ENCODE assay signal across 1 cellular context in the genomic region with DNA sequence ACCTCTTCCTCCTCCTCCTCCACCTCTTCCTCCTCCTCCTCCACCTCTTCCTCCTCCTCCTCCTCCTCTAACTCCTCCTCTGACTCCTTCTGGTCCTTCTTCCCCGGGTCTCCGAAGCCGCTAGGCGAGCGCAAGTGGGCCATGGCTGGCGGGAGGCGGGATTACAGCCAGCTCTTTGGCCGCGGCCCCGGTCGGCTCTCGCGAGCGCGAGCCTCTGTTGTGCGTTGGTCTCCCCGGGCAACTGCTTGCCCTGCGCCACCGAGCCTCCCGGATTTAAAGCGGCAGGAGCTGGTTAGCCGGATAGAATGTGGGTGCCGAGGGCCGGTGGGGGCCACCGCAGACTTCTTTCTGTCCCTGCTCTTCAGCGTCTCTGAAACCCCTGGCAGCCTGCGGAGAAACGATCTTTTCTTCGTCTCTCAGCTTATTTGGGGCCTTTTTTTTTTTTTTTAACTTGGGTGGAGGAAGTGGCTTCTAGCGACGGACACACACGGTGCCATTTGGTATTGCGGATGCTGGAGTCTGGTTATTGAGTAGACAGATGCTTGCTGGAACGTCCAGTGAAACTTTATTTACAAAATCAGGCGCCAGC.
TF ChIP-seq lines count a peak whose summit lies in the region.

A gene (minus strand): TSS at position 165 of the 589 bp plus-strand sequence. CDS start 22 bp downstream, at position 143.

TF ChIP-seq in K562, 482 proteins besides CTCF, POLR2A, EP300 and RAD21 (continued from another document and continues in another):
- TF ChIP-seq, protein P1, sequence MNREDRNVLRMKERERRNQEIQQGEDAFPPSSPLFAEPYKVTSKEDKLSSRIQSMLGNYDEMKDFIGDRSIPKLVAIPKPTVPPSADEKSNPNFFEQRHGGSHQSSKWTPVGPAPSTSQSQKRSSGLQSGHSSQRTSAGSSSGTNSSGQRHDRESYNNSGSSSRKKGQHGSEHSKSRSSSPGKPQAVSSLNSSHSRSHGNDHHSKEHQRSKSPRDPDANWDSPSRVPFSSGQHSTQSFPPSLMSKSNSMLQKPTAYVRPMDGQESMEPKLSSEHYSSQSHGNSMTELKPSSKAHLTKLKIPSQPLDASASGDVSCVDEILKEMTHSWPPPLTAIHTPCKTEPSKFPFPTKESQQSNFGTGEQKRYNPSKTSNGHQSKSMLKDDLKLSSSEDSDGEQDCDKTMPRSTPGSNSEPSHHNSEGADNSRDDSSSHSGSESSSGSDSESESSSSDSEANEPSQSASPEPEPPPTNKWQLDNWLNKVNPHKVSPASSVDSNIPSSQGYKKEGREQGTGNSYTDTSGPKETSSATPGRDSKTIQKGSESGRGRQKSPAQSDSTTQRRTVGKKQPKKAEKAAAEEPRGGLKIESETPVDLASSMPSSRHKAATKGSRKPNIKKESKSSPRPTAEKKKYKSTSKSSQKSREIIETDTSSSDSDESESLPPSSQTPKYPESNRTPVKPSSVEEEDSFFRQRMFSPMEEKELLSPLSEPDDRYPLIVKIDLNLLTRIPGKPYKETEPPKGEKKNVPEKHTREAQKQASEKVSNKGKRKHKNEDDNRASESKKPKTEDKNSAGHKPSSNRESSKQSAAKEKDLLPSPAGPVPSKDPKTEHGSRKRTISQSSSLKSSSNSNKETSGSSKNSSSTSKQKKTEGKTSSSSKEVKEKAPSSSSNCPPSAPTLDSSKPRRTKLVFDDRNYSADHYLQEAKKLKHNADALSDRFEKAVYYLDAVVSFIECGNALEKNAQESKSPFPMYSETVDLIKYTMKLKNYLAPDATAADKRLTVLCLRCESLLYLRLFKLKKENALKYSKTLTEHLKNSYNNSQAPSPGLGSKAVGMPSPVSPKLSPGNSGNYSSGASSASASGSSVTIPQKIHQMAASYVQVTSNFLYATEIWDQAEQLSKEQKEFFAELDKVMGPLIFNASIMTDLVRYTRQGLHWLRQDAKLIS (CRISPR knock-in tag; IDR thresholded peaks at IDR 0.05) = no peak
- no peak for TF ChIP-seq HIVEP1 (CRISPR knock-in tag; IDR thresholded peaks at IDR 0.05)
- no peak for TF ChIP-seq EP400 (IDR thresholded peaks at IDR 0.05)
- TF ChIP-seq RHOXF2B (CRISPR knock-in tag; conservative IDR thresholded peaks at IDR 0.05) = no peak
- no peak for TF ChIP-seq ZNF445 (CRISPR knock-in tag; IDR thresholded peaks at IDR 0.05; ENCODE audit: low read depth)
- TF ChIP-seq, protein P2, sequence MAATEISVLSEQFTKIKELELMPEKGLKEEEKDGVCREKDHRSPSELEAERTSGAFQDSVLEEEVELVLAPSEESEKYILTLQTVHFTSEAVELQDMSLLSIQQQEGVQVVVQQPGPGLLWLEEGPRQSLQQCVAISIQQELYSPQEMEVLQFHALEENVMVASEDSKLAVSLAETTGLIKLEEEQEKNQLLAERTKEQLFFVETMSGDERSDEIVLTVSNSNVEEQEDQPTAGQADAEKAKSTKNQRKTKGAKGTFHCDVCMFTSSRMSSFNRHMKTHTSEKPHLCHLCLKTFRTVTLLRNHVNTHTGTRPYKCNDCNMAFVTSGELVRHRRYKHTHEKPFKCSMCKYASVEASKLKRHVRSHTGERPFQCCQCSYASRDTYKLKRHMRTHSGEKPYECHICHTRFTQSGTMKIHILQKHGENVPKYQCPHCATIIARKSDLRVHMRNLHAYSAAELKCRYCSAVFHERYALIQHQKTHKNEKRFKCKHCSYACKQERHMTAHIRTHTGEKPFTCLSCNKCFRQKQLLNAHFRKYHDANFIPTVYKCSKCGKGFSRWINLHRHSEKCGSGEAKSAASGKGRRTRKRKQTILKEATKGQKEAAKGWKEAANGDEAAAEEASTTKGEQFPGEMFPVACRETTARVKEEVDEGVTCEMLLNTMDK (IDR thresholded peaks at IDR 0.05; ENCODE audit: borderline replicate concordance, insufficient read depth, low read depth, low read length, poor library complexity, severe bottlenecking) = no peak
- TF ChIP-seq KDM4B (IDR thresholded peaks at IDR 0.05; ENCODE audit: borderline replicate concordance in 2 of 2, low read depth in 1 of 2) = no peak
- TF ChIP-seq ZNF354B (CRISPR knock-in tag; IDR thresholded peaks at IDR 0.05) = no peak
- no peak for TF ChIP-seq ZNF41 (CRISPR knock-in tag; conservative IDR thresholded peaks at IDR 0.05)
- TF ChIP-seq ZNF263 (CRISPR knock-in tag; IDR thresholded peaks at IDR 0.05; ENCODE audit: borderline replicate concordance) = peak; percentile 98
- TF ChIP-seq, protein P3, sequence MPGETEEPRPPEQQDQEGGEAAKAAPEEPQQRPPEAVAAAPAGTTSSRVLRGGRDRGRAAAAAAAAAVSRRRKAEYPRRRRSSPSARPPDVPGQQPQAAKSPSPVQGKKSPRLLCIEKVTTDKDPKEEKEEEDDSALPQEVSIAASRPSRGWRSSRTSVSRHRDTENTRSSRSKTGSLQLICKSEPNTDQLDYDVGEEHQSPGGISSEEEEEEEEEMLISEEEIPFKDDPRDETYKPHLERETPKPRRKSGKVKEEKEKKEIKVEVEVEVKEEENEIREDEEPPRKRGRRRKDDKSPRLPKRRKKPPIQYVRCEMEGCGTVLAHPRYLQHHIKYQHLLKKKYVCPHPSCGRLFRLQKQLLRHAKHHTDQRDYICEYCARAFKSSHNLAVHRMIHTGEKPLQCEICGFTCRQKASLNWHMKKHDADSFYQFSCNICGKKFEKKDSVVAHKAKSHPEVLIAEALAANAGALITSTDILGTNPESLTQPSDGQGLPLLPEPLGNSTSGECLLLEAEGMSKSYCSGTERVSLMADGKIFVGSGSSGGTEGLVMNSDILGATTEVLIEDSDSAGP (CRISPR knock-in tag; IDR thresholded peaks at IDR 0.05) = peak; percentile 92
- TF ChIP-seq, protein P4, sequence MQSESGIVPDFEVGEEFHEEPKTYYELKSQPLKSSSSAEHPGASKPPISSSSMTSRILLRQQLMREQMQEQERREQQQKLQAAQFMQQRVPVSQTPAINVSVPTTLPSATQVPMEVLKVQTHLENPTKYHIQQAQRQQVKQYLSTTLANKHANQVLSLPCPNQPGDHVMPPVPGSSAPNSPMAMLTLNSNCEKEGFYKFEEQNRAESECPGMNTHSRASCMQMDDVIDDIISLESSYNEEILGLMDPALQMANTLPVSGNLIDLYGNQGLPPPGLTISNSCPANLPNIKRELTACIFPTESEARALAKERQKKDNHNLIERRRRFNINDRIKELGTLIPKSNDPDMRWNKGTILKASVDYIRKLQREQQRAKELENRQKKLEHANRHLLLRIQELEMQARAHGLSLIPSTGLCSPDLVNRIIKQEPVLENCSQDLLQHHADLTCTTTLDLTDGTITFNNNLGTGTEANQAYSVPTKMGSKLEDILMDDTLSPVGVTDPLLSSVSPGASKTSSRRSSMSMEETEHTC (IDR thresholded peaks at IDR 0.05) = no peak
- TF ChIP-seq, protein P5, sequence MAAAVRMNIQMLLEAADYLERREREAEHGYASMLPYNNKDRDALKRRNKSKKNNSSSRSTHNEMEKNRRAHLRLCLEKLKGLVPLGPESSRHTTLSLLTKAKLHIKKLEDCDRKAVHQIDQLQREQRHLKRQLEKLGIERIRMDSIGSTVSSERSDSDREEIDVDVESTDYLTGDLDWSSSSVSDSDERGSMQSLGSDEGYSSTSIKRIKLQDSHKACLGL (CRISPR knock-in tag; IDR thresholded peaks at IDR 0.05; ENCODE audit: borderline replicate concordance, poor library complexity, severe bottlenecking) = no peak
- no peak for TF ChIP-seq STAT5A (IDR thresholded peaks at IDR 0.05; ENCODE audit: borderline replicate concordance, low read length)
- TF ChIP-seq ETS2 (tag; IDR thresholded peaks at IDR 0.05; ENCODE audit: borderline replicate concordance, poor library complexity, severe bottlenecking) = no peak
- TF ChIP-seq EWSR1 (IDR thresholded peaks at IDR 0.05; ENCODE audit: borderline replicate concordance, low read depth, partially characterized antibody) = no peak
- no peak for TF ChIP-seq COPS2 (conservative IDR thresholded peaks at IDR 0.05)
- no peak for TF ChIP-seq HDAC2 (IDR thresholded peaks at IDR 0.05)
- no peak for TF ChIP-seq ZNF75A (CRISPR knock-in tag; IDR thresholded peaks at IDR 0.05)
- peak; percentile 76; the same call in 1 of the 2 replicates for TF ChIP-seq MXI1 (IDR thresholded peaks at IDR 0.05; ENCODE audit: low read depth, low read length)
- TF ChIP-seq, protein P6, sequence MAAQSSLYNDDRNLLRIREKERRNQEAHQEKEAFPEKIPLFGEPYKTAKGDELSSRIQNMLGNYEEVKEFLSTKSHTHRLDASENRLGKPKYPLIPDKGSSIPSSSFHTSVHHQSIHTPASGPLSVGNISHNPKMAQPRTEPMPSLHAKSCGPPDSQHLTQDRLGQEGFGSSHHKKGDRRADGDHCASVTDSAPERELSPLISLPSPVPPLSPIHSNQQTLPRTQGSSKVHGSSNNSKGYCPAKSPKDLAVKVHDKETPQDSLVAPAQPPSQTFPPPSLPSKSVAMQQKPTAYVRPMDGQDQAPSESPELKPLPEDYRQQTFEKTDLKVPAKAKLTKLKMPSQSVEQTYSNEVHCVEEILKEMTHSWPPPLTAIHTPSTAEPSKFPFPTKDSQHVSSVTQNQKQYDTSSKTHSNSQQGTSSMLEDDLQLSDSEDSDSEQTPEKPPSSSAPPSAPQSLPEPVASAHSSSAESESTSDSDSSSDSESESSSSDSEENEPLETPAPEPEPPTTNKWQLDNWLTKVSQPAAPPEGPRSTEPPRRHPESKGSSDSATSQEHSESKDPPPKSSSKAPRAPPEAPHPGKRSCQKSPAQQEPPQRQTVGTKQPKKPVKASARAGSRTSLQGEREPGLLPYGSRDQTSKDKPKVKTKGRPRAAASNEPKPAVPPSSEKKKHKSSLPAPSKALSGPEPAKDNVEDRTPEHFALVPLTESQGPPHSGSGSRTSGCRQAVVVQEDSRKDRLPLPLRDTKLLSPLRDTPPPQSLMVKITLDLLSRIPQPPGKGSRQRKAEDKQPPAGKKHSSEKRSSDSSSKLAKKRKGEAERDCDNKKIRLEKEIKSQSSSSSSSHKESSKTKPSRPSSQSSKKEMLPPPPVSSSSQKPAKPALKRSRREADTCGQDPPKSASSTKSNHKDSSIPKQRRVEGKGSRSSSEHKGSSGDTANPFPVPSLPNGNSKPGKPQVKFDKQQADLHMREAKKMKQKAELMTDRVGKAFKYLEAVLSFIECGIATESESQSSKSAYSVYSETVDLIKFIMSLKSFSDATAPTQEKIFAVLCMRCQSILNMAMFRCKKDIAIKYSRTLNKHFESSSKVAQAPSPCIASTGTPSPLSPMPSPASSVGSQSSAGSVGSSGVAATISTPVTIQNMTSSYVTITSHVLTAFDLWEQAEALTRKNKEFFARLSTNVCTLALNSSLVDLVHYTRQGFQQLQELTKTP (IDR thresholded peaks at IDR 0.05; ENCODE audit: low read depth in 1 of 2, partially characterized antibody in 2 of 2) = no peak
- TF ChIP-seq, protein P7, sequence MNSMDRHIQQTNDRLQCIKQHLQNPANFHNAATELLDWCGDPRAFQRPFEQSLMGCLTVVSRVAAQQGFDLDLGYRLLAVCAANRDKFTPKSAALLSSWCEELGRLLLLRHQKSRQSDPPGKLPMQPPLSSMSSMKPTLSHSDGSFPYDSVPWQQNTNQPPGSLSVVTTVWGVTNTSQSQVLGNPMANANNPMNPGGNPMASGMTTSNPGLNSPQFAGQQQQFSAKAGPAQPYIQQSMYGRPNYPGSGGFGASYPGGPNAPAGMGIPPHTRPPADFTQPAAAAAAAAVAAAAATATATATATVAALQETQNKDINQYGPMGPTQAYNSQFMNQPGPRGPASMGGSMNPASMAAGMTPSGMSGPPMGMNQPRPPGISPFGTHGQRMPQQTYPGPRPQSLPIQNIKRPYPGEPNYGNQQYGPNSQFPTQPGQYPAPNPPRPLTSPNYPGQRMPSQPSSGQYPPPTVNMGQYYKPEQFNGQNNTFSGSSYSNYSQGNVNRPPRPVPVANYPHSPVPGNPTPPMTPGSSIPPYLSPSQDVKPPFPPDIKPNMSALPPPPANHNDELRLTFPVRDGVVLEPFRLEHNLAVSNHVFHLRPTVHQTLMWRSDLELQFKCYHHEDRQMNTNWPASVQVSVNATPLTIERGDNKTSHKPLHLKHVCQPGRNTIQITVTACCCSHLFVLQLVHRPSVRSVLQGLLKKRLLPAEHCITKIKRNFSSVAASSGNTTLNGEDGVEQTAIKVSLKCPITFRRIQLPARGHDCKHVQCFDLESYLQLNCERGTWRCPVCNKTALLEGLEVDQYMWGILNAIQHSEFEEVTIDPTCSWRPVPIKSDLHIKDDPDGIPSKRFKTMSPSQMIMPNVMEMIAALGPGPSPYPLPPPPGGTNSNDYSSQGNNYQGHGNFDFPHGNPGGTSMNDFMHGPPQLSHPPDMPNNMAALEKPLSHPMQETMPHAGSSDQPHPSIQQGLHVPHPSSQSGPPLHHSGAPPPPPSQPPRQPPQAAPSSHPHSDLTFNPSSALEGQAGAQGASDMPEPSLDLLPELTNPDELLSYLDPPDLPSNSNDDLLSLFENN (IDR thresholded peaks at IDR 0.05; ENCODE audit: low read depth in 2 of 2, low read length in 2 of 2) = no peak
- no peak for TF ChIP-seq MIER1 (IDR thresholded peaks at IDR 0.05; ENCODE audit: low read depth)
- TF ChIP-seq, protein P8, sequence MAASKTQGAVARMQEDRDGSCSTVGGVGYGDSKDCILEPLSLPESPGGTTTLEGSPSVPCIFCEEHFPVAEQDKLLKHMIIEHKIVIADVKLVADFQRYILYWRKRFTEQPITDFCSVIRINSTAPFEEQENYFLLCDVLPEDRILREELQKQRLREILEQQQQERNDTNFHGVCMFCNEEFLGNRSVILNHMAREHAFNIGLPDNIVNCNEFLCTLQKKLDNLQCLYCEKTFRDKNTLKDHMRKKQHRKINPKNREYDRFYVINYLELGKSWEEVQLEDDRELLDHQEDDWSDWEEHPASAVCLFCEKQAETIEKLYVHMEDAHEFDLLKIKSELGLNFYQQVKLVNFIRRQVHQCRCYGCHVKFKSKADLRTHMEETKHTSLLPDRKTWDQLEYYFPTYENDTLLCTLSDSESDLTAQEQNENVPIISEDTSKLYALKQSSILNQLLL (CRISPR knock-in tag; IDR thresholded peaks at IDR 0.05; ENCODE audit: borderline replicate concordance) = no peak
- no peak for TF ChIP-seq EHMT2 (IDR thresholded peaks at IDR 0.05)
- peak; percentile 94 for TF ChIP-seq FOXJ3 (CRISPR knock-in tag; IDR thresholded peaks at IDR 0.05)
- no peak for TF ChIP-seq POLR3G (IDR thresholded peaks at IDR 0.05; ENCODE audit: extremely low read depth, insufficient read length, insufficient replicate concordance)
- TF ChIP-seq CAMTA2 (CRISPR knock-in tag; conservative IDR thresholded peaks at IDR 0.05) = no peak
- no peak for TF ChIP-seq SMAD4 (CRISPR knock-in tag; conservative IDR thresholded peaks at IDR 0.05)
- no peak for TF ChIP-seq NCOA6 (IDR thresholded peaks at IDR 0.05)
- no peak for TF ChIP-seq ILF3 (IDR thresholded peaks at IDR 0.05; ENCODE audit: borderline replicate concordance)
- TF ChIP-seq, protein P9, sequence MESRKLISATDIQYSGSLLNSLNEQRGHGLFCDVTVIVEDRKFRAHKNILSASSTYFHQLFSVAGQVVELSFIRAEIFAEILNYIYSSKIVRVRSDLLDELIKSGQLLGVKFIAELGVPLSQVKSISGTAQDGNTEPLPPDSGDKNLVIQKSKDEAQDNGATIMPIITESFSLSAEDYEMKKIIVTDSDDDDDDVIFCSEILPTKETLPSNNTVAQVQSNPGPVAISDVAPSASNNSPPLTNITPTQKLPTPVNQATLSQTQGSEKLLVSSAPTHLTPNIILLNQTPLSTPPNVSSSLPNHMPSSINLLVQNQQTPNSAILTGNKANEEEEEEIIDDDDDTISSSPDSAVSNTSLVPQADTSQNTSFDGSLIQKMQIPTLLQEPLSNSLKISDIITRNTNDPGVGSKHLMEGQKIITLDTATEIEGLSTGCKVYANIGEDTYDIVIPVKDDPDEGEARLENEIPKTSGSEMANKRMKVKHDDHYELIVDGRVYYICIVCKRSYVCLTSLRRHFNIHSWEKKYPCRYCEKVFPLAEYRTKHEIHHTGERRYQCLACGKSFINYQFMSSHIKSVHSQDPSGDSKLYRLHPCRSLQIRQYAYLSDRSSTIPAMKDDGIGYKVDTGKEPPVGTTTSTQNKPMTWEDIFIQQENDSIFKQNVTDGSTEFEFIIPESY (CRISPR knock-in tag; IDR thresholded peaks at IDR 0.05) = peak; percentile 85
- no peak for TF ChIP-seq KDM2B (CRISPR knock-in tag; IDR thresholded peaks at IDR 0.05)
